ENCODE assay signal across 18 cellular contexts in genomic region chr20:18750735-18751134, GRCh38.
DNase-seq lines count a peak whose midpoint lies in the region; ATAC-seq and TF ChIP-seq lines count a peak whose summit lies in the region.
"Had no signal": no experiment of that assay in that cellular context is flagged by ENCODE, and none has a peak within 500 bp of the region (broad histone marks: within the 10 kb centered on the region; RNA-seq: fewer than 3 reads in every experiment).

No MANE protein-coding gene starts in this region.

- H3K36me3 Mint-ChIP-seq in activated CD4-positive, alpha-beta T cell treated with anti-CD3 and anti-CD28 coated beads for 36 hours (ENCODE audit: low read depth), result peaks cover 19% of the 10 kb centered on the region

- H3K9me3 Mint-ChIP-seq in activated CD4-positive, alpha-beta T cell treated with anti-CD3 and anti-CD28 coated beads for 36 hours (ENCODE audit: low read depth), result no peaks in the 10 kb centered on the region
- H3K9me3 Mint-ChIP-seq: dendritic cell treated with granulocyte-macrophage colony-stimulating factor and Interleukin-4, amounts not matched to agents 40 ng/mL and 50 ng/mL, for 4 days had no signal

- no peaks in the 10 kb centered on the region for H4K20me1 ChIP-seq in KMS-11 (ENCODE audit: insufficient read depth)
- H4K20me1 ChIP-seq: BLaER1 treated with 17β-estradiol and CSF1 and Interleukin-3, amounts not matched to agents 10 nM and 100 nM had no signal

- peaks cover 57% of the 10 kb centered on the region for H3K4me1 ChIP-seq in KMS-11 (ENCODE audit: low read depth, poor library complexity, severe bottlenecking)
- H3K4me1 ChIP-seq: esophagus squamous epithelium, heart right ventricle, SJCRH30, transverse colon had no signal

- no peak overlapping the region for H3K4me3 ChIP-seq in KMS-11 (IDR thresholded peaks at IDR 0.05; ENCODE audit: insufficient read depth, low read depth, low read length)
- H3K4me3 ChIP-seq: BLaER1 treated with 17β-estradiol and CSF1 and Interleukin-3, amounts not matched to agents 10 nM and 100 nM; esophagus squamous epithelium; heart right ventricle; MG63; SJCRH30; transverse colon had no signal

- peak overlapping the region; percentile 63 for H3K27ac ChIP-seq in KMS-11
- no peak overlapping the region for H3K27ac ChIP-seq in caudate nucleus (ENCODE audit: low read depth, low read length)
- H3K27ac ChIP-seq: BLaER1 treated with 17β-estradiol and CSF1 and Interleukin-3, amounts not matched to agents 10 nM and 100 nM; esophagus squamous epithelium; heart right ventricle; SJCRH30; transverse colon had no signal

- intact Hi-C loops in activated CD4-positive, alpha-beta T cell treated with anti-CD3 and anti-CD28 coated beads for 36 hours (cut with DNase I, micrococcal nuclease), result no loop called here

- CTCF ChIA-PET in activated CD4-positive, alpha-beta T cell treated with anti-CD3 and anti-CD28 coated beads for 36 hours (lab: Charles Lee), result interaction anchor here (0.6 kb wide), 1 partner anchor 289 kb away, joined by 3 read pairs; no protein-coding TSS in a partner anchor

- POLR2A ChIA-PET in activated CD4-positive, alpha-beta T cell treated with anti-CD3 and anti-CD28 coated beads for 36 hours (lab: Charles Lee), result no interaction called here

- H3K9ac ChIP-seq in KMS-11, result no peak overlapping the region; the same call in 1 of the 2 replicates
- H3K9ac ChIP-seq: BLaER1 treated with 17β-estradiol and CSF1 and Interleukin-3, amounts not matched to agents 10 nM and 100 nM had no signal

- DNase-seq in NCI-H2171 (lab: John Stamatoyannopoulos, UW) (peak; percentile 54), astrocyte of the hippocampus (ENCODE audit: low read depth, low spot score) (peak; percentile 9), pons (ENCODE audit: low spot score) (peak; percentile 40), activated T-cell treated with anti-CD3 and anti-CD28 coated beads for 4 hours (no peak), caudate nucleus (lab: John Stamatoyannopoulos, UW) (no peak)
- no peak for DNase-seq in activated CD4-positive, alpha-beta T cell treated with anti-CD3 and anti-CD28 coated beads for 36 hours
- DNase-seq: activated CD4-positive, alpha-beta T cell treated with anti-CD3 and anti-CD28 coated beads, Interleukin-2, amount 50 U/mL, for 4 hours; EL; esophagus squamous epithelium; heart right ventricle; MG63; SJCRH30; stimulated activated CD4-positive, alpha-beta T cell treated with anti-CD3 and anti-CD28 coated beads, Interleukin-1b, Interleukin-23, amount 100 ng/mL, for 48 hours; T1000; transverse colon had no signal

- no peaks in the 10 kb centered on the region for H3K36me3 ChIP-seq in KMS-11 (ENCODE audit: insufficient read depth)
- H3K36me3 ChIP-seq: BLaER1 treated with 17β-estradiol and CSF1 and Interleukin-3, amounts not matched to agents 10 nM and 100 nM; MG63; SJCRH30; transverse colon had no signal

- no peaks in the 10 kb centered on the region for H3K4me1 Mint-ChIP-seq in activated CD4-positive, alpha-beta T cell treated with anti-CD3 and anti-CD28 coated beads for 36 hours

- no peak overlapping the region for H2AFZ ChIP-seq in KMS-11 (ENCODE audit: low read depth)

- no peaks in the 10 kb centered on the region for H3K27me3 ChIP-seq in KMS-11 (ENCODE audit: insufficient read depth, low read depth)
- H3K27me3 ChIP-seq: BLaER1 treated with 17β-estradiol and CSF1 and Interleukin-3, amounts not matched to agents 10 nM and 100 nM; esophagus squamous epithelium; heart right ventricle; MG63; SJCRH30; transverse colon had no signal

- no peak for TF ChIP-seq CTCF in KMS-11 (conservative IDR thresholded peaks at IDR 0.05; ENCODE audit: low read depth, low read length)

- no peaks in the 10 kb centered on the region for H3K27me3 Mint-ChIP-seq in activated CD4-positive, alpha-beta T cell treated with anti-CD3 and anti-CD28 coated beads for 36 hours
- H3K27me3 Mint-ChIP-seq: dendritic cell treated with granulocyte-macrophage colony-stimulating factor and Interleukin-4, amounts not matched to agents 40 ng/mL and 50 ng/mL, for 4 days had no signal

- no peaks in the 10 kb centered on the region for H3K79me2 ChIP-seq in KMS-11 (ENCODE audit: insufficient read depth, low read depth)

- H3K4me2 ChIP-seq in KMS-11, result peak overlapping the region; percentile 82
- H3K4me2 ChIP-seq: BLaER1 treated with 17β-estradiol and CSF1 and Interleukin-3, amounts not matched to agents 10 nM and 100 nM had no signal

- no peak for ATAC-seq in activated CD4-positive, alpha-beta T cell treated with anti-CD3 and anti-CD28 coated beads for 36 hours
- ATAC-seq: heart right ventricle had no signal

- H3K27ac Mint-ChIP-seq in activated CD4-positive, alpha-beta T cell treated with anti-CD3 and anti-CD28 coated beads for 36 hours, result no peak overlapping the region
- H3K27ac Mint-ChIP-seq: dendritic cell treated with granulocyte-macrophage colony-stimulating factor and Interleukin-4, amounts not matched to agents 40 ng/mL and 50 ng/mL, for 4 days had no signal

- H3K4me3 Mint-ChIP-seq in activated CD4-positive, alpha-beta T cell treated with anti-CD3 and anti-CD28 coated beads for 36 hours, result no peak overlapping the region
- H3K4me3 Mint-ChIP-seq: dendritic cell treated with granulocyte-macrophage colony-stimulating factor and Interleukin-4, amounts not matched to agents 40 ng/mL and 50 ng/mL, for 4 days had no signal

Comparison
In these comparisons a context has a peak if more than half of its experiments do, and no peak if none do; other contexts are left out.
1. DNase-seq: peak in NCI-H2171 (single experiment), astrocyte of the hippocampus (single experiment) and pons (single experiment); none in activated T-cell treated with anti-CD3 and anti-CD28 coated beads for 4 hours (single experiment), caudate nucleus (0 of 61) and activated CD4-positive, alpha-beta T cell treated with anti-CD3 and anti-CD28 coated beads for 36 hours (single experiment).